ENCODE assay signal across 8 cellular contexts in the genomic region with DNA sequence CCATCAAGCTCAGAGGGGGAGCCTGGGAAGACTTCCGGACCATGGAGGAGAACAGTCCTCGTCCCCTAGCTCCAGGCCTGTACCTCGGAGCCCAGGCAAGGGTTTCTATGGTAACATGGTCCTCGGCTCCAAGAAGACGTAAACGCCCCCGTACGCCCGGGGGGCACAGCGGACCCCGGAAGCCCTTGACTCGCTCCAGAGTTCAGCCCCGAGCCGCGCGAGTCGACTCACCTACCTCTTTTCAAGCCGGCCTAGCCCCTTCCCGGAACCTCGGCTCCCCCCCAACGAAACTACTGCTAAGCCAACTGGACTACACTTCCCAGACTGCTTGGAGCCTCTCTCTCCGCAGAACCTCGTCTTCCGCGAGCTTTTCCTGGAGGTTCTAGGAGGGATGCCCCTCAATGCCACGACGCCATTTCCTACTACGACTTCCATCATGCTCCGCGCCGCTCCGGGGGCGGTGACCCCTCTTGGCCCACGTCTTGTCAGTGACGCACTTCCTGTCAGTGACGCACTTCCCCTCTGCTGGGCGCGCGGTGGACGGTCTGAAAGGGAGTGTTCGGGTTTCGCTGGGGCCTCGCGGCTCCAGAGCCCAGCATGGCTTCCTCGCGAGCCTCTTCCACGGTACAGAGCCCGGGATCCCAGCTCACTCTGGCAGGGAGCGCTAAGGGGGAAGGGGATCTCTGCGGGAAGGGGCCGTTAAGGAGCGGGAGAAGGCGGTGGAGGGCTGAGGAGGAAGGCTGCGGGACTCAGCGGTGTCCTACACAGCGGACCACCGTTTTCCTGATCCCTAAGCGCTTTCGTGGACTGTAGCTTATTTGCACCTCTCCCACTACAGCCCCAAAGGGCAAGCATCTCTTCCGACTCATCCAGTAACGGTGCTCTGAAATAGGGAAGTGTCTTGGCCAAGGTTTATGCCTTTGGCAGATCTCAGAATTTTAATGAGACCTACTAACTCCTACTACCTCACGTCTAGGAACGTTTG. TPM values are rescaled to one million over a fixed set of nuclear protein-coding genes. Genes with fewer than 3 reads are reported as not detected.
DNase-seq lines count a peak whose midpoint lies in the region; ATAC-seq and TF ChIP-seq lines count a peak whose summit lies in the region.

Gene CDC26 (minus strand): TSS at position 426 of the 985 bp plus-strand sequence. CDS start 3,065 bp downstream, outside the sequence.
Gene PRPF4 (plus strand): TSS at position 512 of the 985 bp plus-strand sequence. CDS start 86 bp downstream, at position 598.

- H3K36me3 Mint-ChIP-seq in activated T-helper 1 cell treated with anti-CD3 and anti-CD28 coated beads, Interleukin-12 subunit alpha, Interleukin-12 subunit beta, Interleukin-2, Interleukin-4 antibody, amounts not matched to agents 30 ng/mL and 10 ng/mL and 1 ng/mL, durations not matched to agents 14 hours and 24 hours and 36 hours (ENCODE audit: low read depth), result peaks cover 39% of the 10 kb centered on the region
- H3K36me3 Mint-ChIP-seq in naive thymus-derived CD8-positive, alpha-beta T cell, result peaks cover 9 to 58% (median 27%) of the 10 kb centered on the region in 3 donors

- H3K4me1 Mint-ChIP-seq in activated T-helper 1 cell treated with anti-CD3 and anti-CD28 coated beads, Interleukin-12 subunit alpha, Interleukin-12 subunit beta, Interleukin-2, Interleukin-4 antibody, amounts not matched to agents 30 ng/mL and 10 ng/mL and 1 ng/mL, durations not matched to agents 14 hours and 24 hours and 36 hours (ENCODE audit: low read depth), result peaks cover 30% of the 10 kb centered on the region
- peaks cover 16 to 42% (median 26%) of the 10 kb centered on the region in 4 donors for H3K4me1 Mint-ChIP-seq in naive thymus-derived CD8-positive, alpha-beta T cell

- no peaks in the 10 kb centered on the region for H3K9me3 Mint-ChIP-seq in activated T-helper 1 cell treated with anti-CD3 and anti-CD28 coated beads, Interleukin-12 subunit alpha, Interleukin-12 subunit beta, Interleukin-2, Interleukin-4 antibody, amounts not matched to agents 30 ng/mL and 10 ng/mL and 1 ng/mL, durations not matched to agents 14 hours and 24 hours and 36 hours
- H3K9me3 Mint-ChIP-seq in naive thymus-derived CD8-positive, alpha-beta T cell, result no peaks in the 10 kb centered on the region

- intact Hi-C loops in activated T-helper 1 cell treated with anti-CD3 and anti-CD28 coated beads, Interleukin-12 subunit alpha, Interleukin-12 subunit beta, Interleukin-2, Interleukin-4 antibody, amounts not matched to agents 30 ng/mL and 10 ng/mL and 1 ng/mL, durations not matched to agents 14 hours and 24 hours and 36 hours (cut with micrococcal nuclease), result loop anchor here (1.0 to 10.0 kb wide), 12 partner anchors 54 to 1109 kb away; partner anchors contain the start of genes AKNA, ALAD, C9orf43 and FKBP15

- H3K27ac Mint-ChIP-seq in activated T-helper 1 cell treated with anti-CD3 and anti-CD28 coated beads, Interleukin-12 subunit alpha, Interleukin-12 subunit beta, Interleukin-2, Interleukin-4 antibody, amounts not matched to agents 30 ng/mL and 10 ng/mL and 1 ng/mL, durations not matched to agents 14 hours and 24 hours and 36 hours, result no peak within 1 kb of the TSS
- no peak within 1 kb of the TSS for H3K27ac Mint-ChIP-seq in naive thymus-derived CD8-positive, alpha-beta T cell

- TF ChIP-seq CTCF in fibroblast of mammary gland (conservative IDR thresholded peaks at IDR 0.05; ENCODE audit: control insufficient read depth, insufficient read depth, low read depth, low read length), result no peak

- POLR2A ChIA-PET in naive thymus-derived CD8-positive, alpha-beta T cell (lab: Charles Lee), result interaction anchor here (0.6 to 2.4 kb wide), 12 partner anchors 34 to 382 kb away, joined by 3 to 13 read pairs (median 4); partner anchors contain the start of genes ALAD, C9orf43, FKBP15 and HDHD3

- DNase-seq in EH (ENCODE audit: low read depth), result peak; percentile 99
- peak; percentile 55 for DNase-seq in GOT3 (lab: John Stamatoyannopoulos, UW)
- DNase-seq in LHCN-M2 (ENCODE audit: low read depth), result peak; percentile 98
- DNase-seq in RPMI7951 (ENCODE audit: low read depth), result peak; percentile 96
- DNase-seq in activated T-helper 1 cell treated with anti-CD3 and anti-CD28 coated beads, Interleukin-12 subunit alpha, Interleukin-12 subunit beta, Interleukin-2, Interleukin-4 antibody, amounts not matched to agents 30 ng/mL and 10 ng/mL and 1 ng/mL, durations not matched to agents 14 hours and 24 hours and 36 hours (ENCODE audit: low spot score), result peak; percentile 94
- DNase-seq in fibroblast of mammary gland (ENCODE audit: low read depth), result peak; percentile 98
- peak; percentile 91 to 98 (median 94) for DNase-seq in naive thymus-derived CD8-positive, alpha-beta T cell
- DNase-seq in stimulated activated naive CD4-positive, alpha-beta T cell (lab: John Stamatoyannopoulos, UW), result peak; percentile 86 to 93 (median 91)

- ATAC-seq in naive thymus-derived CD8-positive, alpha-beta T cell, result peak; percentile 87 to 91

- peak within 1 kb of the TSS; percentile 98 for H3K4me3 ChIP-seq in fibroblast of mammary gland (ENCODE audit: control insufficient read depth, low read depth, low read length)

- no peaks in the 10 kb centered on the region for H3K27me3 Mint-ChIP-seq in activated T-helper 1 cell treated with anti-CD3 and anti-CD28 coated beads, Interleukin-12 subunit alpha, Interleukin-12 subunit beta, Interleukin-2, Interleukin-4 antibody, amounts not matched to agents 30 ng/mL and 10 ng/mL and 1 ng/mL, durations not matched to agents 14 hours and 24 hours and 36 hours (ENCODE audit: insufficient read depth)
- no peaks in the 10 kb centered on the region for H3K27me3 Mint-ChIP-seq in naive thymus-derived CD8-positive, alpha-beta T cell

- no peak within 1 kb of the TSS for H3K4me3 Mint-ChIP-seq in activated T-helper 1 cell treated with anti-CD3 and anti-CD28 coated beads, Interleukin-12 subunit alpha, Interleukin-12 subunit beta, Interleukin-2, Interleukin-4 antibody, amounts not matched to agents 30 ng/mL and 10 ng/mL and 1 ng/mL, durations not matched to agents 14 hours and 24 hours and 36 hours
- no peak within 1 kb of the TSS for H3K4me3 Mint-ChIP-seq in naive thymus-derived CD8-positive, alpha-beta T cell

RNA-seq across cellular contexts. Expression of gene CDC26, which starts in this region (rescaled TPM):
- total RNA-seq in LHCN-M2 (2014; rRNA removed), result 25.0 and 39.7 TPM in 2 replicates
- polyA plus RNA-seq in LHCN-M2 (2012), result 43.0 TPM
- total RNA-seq in RPMI7951 (2014; rRNA removed; shearing (Covaris generic)), result 42.1 and 57.9 TPM in 2 replicates
- total RNA-seq in activated T-helper 1 cell treated with anti-CD3 and anti-CD28 coated beads, Interleukin-12 subunit alpha, Interleukin-12 subunit beta, Interleukin-2, Interleukin-4 antibody, amounts not matched to agents 30 ng/mL and 10 ng/mL and 1 ng/mL, durations not matched to agents 14 hours and 24 hours and 36 hours, result 49.9 and 50.6 TPM in 2 replicates
- 10 to 100 TPM; 33.0 to 37.4 TPM for total RNA-seq in naive thymus-derived CD8-positive, alpha-beta T cell
- 100 to 1,000 TPM; 148 to 193 (median 173) TPM for polyA plus RNA-seq in naive thymus-derived CD8-positive, alpha-beta T cell

RNA-seq across cellular contexts. Expression of gene PRPF4, which starts in this region (rescaled TPM):
- 49.3 and 51.0 TPM in 2 replicates for total RNA-seq in LHCN-M2 (2014; rRNA removed)
- 19.9 TPM for polyA plus RNA-seq in LHCN-M2 (2012)
- 35.8 and 40.4 TPM in 2 replicates for total RNA-seq in RPMI7951 (2014; rRNA removed; shearing (Covaris generic))
- 59.2 and 60.2 TPM in 2 replicates for total RNA-seq in activated T-helper 1 cell treated with anti-CD3 and anti-CD28 coated beads, Interleukin-12 subunit alpha, Interleukin-12 subunit beta, Interleukin-2, Interleukin-4 antibody, amounts not matched to agents 30 ng/mL and 10 ng/mL and 1 ng/mL, durations not matched to agents 14 hours and 24 hours and 36 hours
- total RNA-seq in naive thymus-derived CD8-positive, alpha-beta T cell, result 10 to 100 TPM; 16.6 to 17.2 TPM
- 10 to 100 TPM; 21.7 to 24.0 (median 23.0) TPM for polyA plus RNA-seq in naive thymus-derived CD8-positive, alpha-beta T cell

Comparison
In these comparisons a context has a peak if more than half of its experiments do, and no peak if none do; other contexts are left out.
1. Peak in every context shown above with its lines: DNase-seq, ATAC-seq and H3K4me3 ChIP-seq.